In genomic region chr1:157138220-157139124, GRCh38 we compare ENCODE assay signal across 8 cellular contexts. TPM values are rescaled to one million over a fixed set of nuclear protein-coding genes. Genes with fewer than 3 reads are reported as not detected.
A peak's percentile ranks its signal among the peaks of the same experiment; 100 is the strongest.
DNase-seq lines count a peak whose midpoint lies in the region; ATAC-seq, FAIRE-seq and TF ChIP-seq lines count a peak whose summit lies in the region.

Gene ETV3, minus strand, starts transcription at chr1:157138395. Its CDS starts 2,043 bp downstream, at chr1:157136352.

- POLR2A ChIA-PET in A673 (lab: Charles Lee; ENCODE audit: low non-redundant PET), result interaction anchor here (0.6 kb wide), 1 partner anchor 174 kb away, joined by 4 read pairs; no protein-coding TSS in a partner anchor
- POLR2A ChIA-PET in WTC11 (lab: Charles Lee), result interaction anchor here (1.0 to 1.2 kb wide), 2 partner anchors 16 to 18 kb away, joined by 4 to 6 read pairs; no protein-coding TSS in a partner anchor

- no TSS peak for BruUV-seq in A673 (replicated peaks; lab: Mats Ljungman, UMichigan)

- no peak for TF ChIP-seq CTCF in A673 (conservative IDR thresholded peaks at IDR 0.05; ENCODE audit: low read depth, low read length)
- no peak for TF ChIP-seq CTCF in WTC11 (IDR thresholded peaks at IDR 0.05)
- TF ChIP-seq CTCF in bronchial epithelial cell (IDR thresholded peaks at IDR 0.05; ENCODE audit: insufficient read depth, low read length, severe bottlenecking), result no peak
- peak in 2 of 11 experiments; percentile 10 to 13 for TF ChIP-seq CTCF in spleen (IDR thresholded peaks at IDR 0.05 in 8 of 11, conservative IDR thresholded peaks at IDR 0.05 in 3 of 11)

- H3K4me1 ChIP-seq in A673 (ENCODE audit: insufficient read depth, low read length, poor library complexity, severe bottlenecking) (peaks cover 35% of the 10 kb centered on the region), spleen (peaks cover 21 to 55% (median 44%) of the 10 kb centered on the region in 6 donors)

- H3K4me3 ChIP-seq in A673 (ENCODE audit: low read depth, low read length, poor library complexity, severe bottlenecking) (peak within 1 kb of the TSS; percentile 94), bronchial epithelial cell (ENCODE audit: low read depth, low read length) (peak within 1 kb of the TSS; percentile 98), spleen (peak within 1 kb of the TSS; percentile 81 to 97 (median 87))

- intact Hi-C loops in A673 (cut with micrococcal nuclease; ENCODE audit: unreplicated experiment), result loop anchor here (1.0 kb wide), 1 partner anchor 10 kb away; no protein-coding TSS in a partner anchor
- intact Hi-C loops in spleen (cut with DNase I; ENCODE audit: low total_unique reads), result no loop called here

- no peaks in the 10 kb centered on the region for H3K27me3 ChIP-seq in A673 (replicated peaks; ENCODE audit: insufficient read depth, low read depth, low read length, poor library complexity)
- H3K27me3 ChIP-seq in bronchial epithelial cell (ENCODE audit: control insufficient read depth, insufficient read depth, low read length), result no peaks in the 10 kb centered on the region
- no peaks in the 10 kb centered on the region for H3K27me3 ChIP-seq in spleen (replicated peaks in 1 of 7)

- peaks cover 28% of the 10 kb centered on the region for H3K36me3 ChIP-seq in A673 (ENCODE audit: insufficient read depth, low read length, poor library complexity, severe bottlenecking)
- H3K36me3 ChIP-seq in bronchial epithelial cell (ENCODE audit: control insufficient read depth, insufficient read depth, low read length), result peaks cover 16% of the 10 kb centered on the region
- peaks cover 0 to 29% (median 25%) of the 10 kb centered on the region in 6 donors for H3K36me3 ChIP-seq in spleen

- peak within 1 kb of the TSS; percentile 94 for H3K4me3 Mint-ChIP-seq in WTC11

- peak; percentile 96 for DNase-seq in A673 (ENCODE audit: low spot score)
- DNase-seq in NCI-H2196 treated with DMSO at 0.1 percent for 48 hours (lab: John Stamatoyannopoulos, UW; ENCODE audit: unreplicated experiment), result peak; percentile 86
- DNase-seq in WTC11 (ENCODE audit: low spot score), result peak; percentile 86
- peak; percentile 91 for DNase-seq in bronchial epithelial cell (ENCODE audit: low read depth)
- DNase-seq in inferior parietal cortex (ENCODE audit: extremely low spot score), result peak; percentile 87
- peak; percentile 97 for DNase-seq in spleen

- peak within 1 kb of the TSS; percentile 97 for H3K27ac Mint-ChIP-seq in WTC11

- FAIRE-seq in bronchial epithelial cell (lab: Jason Lieb, UNC), result no peak

- H3K9me3 Mint-ChIP-seq in WTC11, result no peaks in the 10 kb centered on the region

- peaks cover 56% of the 10 kb centered on the region for H3K4me1 Mint-ChIP-seq in WTC11

- H3K9me3 ChIP-seq in A673 (ENCODE audit: low read depth, low read length, poor library complexity, severe bottlenecking), result no peaks in the 10 kb centered on the region
- no peaks in the 10 kb centered on the region for H3K9me3 ChIP-seq in spleen

- WGBS in spleen, 5 donors, result 0 to 1% (median 0%) methylated on average over 59 to 87 of the region's 87 CpGs

- TF ChIP-seq POLR2A in spleen (IDR thresholded peaks at IDR 0.05), result peak in 1 of 3 donors; percentile 61

- peaks cover 26% of the 10 kb centered on the region for H3K36me3 Mint-ChIP-seq in WTC11

- CTCF ChIA-PET in A673 (lab: Charles Lee), result interaction anchor here (0.6 to 1.8 kb wide), 4 partner anchors 17 to 48 kb away, joined by 3 to 9 read pairs (median 6); no protein-coding TSS in a partner anchor
- CTCF ChIA-PET in WTC11 (lab: Charles Lee), result interaction anchor here (0.9 to 9.6 kb wide), 5 partner anchors 18 to 211 kb away, joined by 3 to 114 read pairs (median 6); no protein-coding TSS in a partner anchor

- ATAC-seq in GM18867 (IDR thresholded peaks at IDR 0.05; ENCODE audit: unreplicated experiment), result peak; percentile 92
- ATAC-seq in HG03097 (IDR thresholded peaks at IDR 0.05; ENCODE audit: low FRiP score, unreplicated experiment), result peak; percentile 82
- peak; percentile 77 for ATAC-seq in WTC11

- H3K27ac ChIP-seq in A673 (ENCODE audit: low read depth, low read length, poor library complexity, severe bottlenecking) (peak within 1 kb of the TSS; percentile 93), spleen (peak within 1 kb of the TSS; percentile 93 to 99 (median 96))

- peaks cover 6% of the 10 kb centered on the region for H3K27me3 Mint-ChIP-seq in WTC11 (ENCODE audit: low read depth)

TF ChIP-seq in WTC11, 78 proteins besides CTCF, POLR2A, EP300 and RAD21 (continues in another document):
- no peak for TF ChIP-seq GRHL2 (CRISPR knock-in tag; IDR thresholded peaks at IDR 0.05; ENCODE audit: insufficient replicate concordance, severe bottlenecking)
- no peak for TF ChIP-seq ZNF512 (CRISPR knock-in tag; IDR thresholded peaks at IDR 0.05; ENCODE audit: borderline replicate concordance)
- TF ChIP-seq AR (CRISPR knock-in tag; IDR thresholded peaks at IDR 0.05), result no peak
- TF ChIP-seq ARID4B (CRISPR knock-in tag; IDR thresholded peaks at IDR 0.05; ENCODE audit: borderline replicate concordance), result peak; percentile 74; the same call in 1 of the 2 replicates
- TF ChIP-seq NR1H2 (CRISPR knock-in tag; IDR thresholded peaks at IDR 0.05), result no peak
- TF ChIP-seq TP53 (CRISPR knock-in tag; IDR thresholded peaks at IDR 0.05), result no peak
- no peak for TF ChIP-seq IRF2 (CRISPR knock-in tag; IDR thresholded peaks at IDR 0.05; ENCODE audit: borderline replicate concordance, low read depth)
- no peak for TF ChIP-seq NFE2L1 (CRISPR knock-in tag; IDR thresholded peaks at IDR 0.05)

RNA-seq across cellular contexts. Expression of gene ETV3, which starts in this region (rescaled TPM):
- total RNA-seq in A673 (2021) (40.0 and 46.1 TPM in 2 replicates), WTC11 (2021) (21.3 to 26.0 TPM (median 22.1 TPM) in 3 replicates), bronchial epithelial cell (17.1 and 17.9 TPM in 2 replicates), spleen (10 to 100 TPM; 19.3 to 35.9 (median 27.0) TPM)
- 1 to 10 TPM; 4.2 to 5.5 (median 5.0) TPM for polyA plus RNA-seq in spleen

Comparison
In these comparisons a context has a peak if more than half of its experiments do, and no peak if none do; other contexts are left out.
1. Peak in every context shown above with its lines: DNase-seq, ATAC-seq, H3K4me3 ChIP-seq and H3K27ac ChIP-seq.